In the genomic region with DNA sequence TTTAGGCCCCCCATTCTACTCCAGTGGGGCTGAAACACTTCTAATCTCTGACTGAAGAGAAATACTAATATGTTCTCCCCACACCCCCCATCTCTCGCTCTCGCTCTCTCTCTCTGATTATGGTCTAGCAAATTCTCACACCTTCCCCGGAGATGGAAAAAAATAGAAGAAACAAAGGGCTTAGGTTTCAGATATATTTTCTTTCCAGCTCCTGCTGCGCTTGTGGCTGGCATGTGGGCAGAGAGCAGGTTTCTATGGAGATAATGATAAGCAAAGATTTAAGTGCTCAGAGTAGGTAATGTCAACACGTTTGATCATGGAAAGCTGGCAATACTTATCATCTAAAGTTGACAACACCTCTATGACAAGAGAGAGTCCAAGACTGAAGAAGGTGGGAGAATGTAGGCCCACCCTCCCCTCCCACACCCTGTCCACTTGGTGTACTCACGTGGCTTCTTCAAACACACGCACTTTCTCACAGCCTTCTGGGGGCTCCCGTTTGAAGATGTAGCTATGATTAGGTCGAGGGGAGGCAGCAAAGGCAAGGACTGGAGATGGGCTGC, we compare ENCODE assay signal across 10 cellular contexts. TPM values are rescaled to one million over a fixed set of nuclear protein-coding genes. Genes with fewer than 3 reads are reported as not detected.
DNase-seq lines count a peak whose midpoint lies in the region; ATAC-seq and TF ChIP-seq lines count a peak whose summit lies in the region.
"Had no signal": no experiment of that assay in that cellular context is flagged by ENCODE, and none has a peak within 500 bp of the region (broad histone marks: within the 10 kb centered on the region; RNA-seq: fewer than 3 reads in every experiment).

No MANE protein-coding gene starts in this region.

- in situ Hi-C loops in G401 (cut with HindIII; ENCODE audit: low sequenced_read_pairs), result no loop called here

- H3K79me2 ChIP-seq in parathyroid adenoma, result peaks cover 3% of the 10 kb centered on the region

- no peaks in the 10 kb centered on the region for H3K36me3 ChIP-seq in parathyroid adenoma (ENCODE audit: control insufficient read depth, insufficient read depth, low read length)

- peak overlapping the region; percentile 98 for H3K27ac ChIP-seq in parathyroid adenoma

- H3K27ac Mint-ChIP-seq in T-helper 2 cell treated with Interferon-gamma antibody and Interleukin-4, amounts not matched to agents 5 μg/mL and 100 μg/mL, for 36 hours, result peak overlapping the region; percentile 23
- H3K27ac Mint-ChIP-seq in activated naive CD8-positive, alpha-beta T cell treated with anti-CD3 and anti-CD28 coated beads for 36 hours, result peak overlapping the region; percentile 98

- no peak overlapping the region for H3K9ac ChIP-seq in parathyroid adenoma

- no peaks in the 10 kb centered on the region for H3K27me3 Mint-ChIP-seq in T-helper 2 cell treated with Interferon-gamma antibody and Interleukin-4, amounts not matched to agents 5 μg/mL and 100 μg/mL, for 36 hours (ENCODE audit: low read depth)
- no peaks in the 10 kb centered on the region for H3K27me3 Mint-ChIP-seq in activated naive CD8-positive, alpha-beta T cell treated with anti-CD3 and anti-CD28 coated beads for 36 hours

- peak; percentile 41 for DNase-seq in G401 (ENCODE audit: low spot score)
- peak; percentile 31 for DNase-seq in T-helper 2 cell treated with Interferon-gamma antibody and Interleukin-4, amounts not matched to agents 5 μg/mL and 100 μg/mL, for 36 hours (ENCODE audit: low spot score)
- DNase-seq in activated naive CD8-positive, alpha-beta T cell treated with anti-CD3 and anti-CD28 coated beads for 36 hours, result peak; percentile 71
- no peak for DNase-seq in kidney tubule cell (ENCODE audit: low spot score)
- no peak for DNase-seq in SIG-M5 (lab: John Stamatoyannopoulos, UW)
- DNase-seq: retina had no signal

- no peaks in the 10 kb centered on the region for H3K9me3 Mint-ChIP-seq in T-helper 2 cell treated with Interferon-gamma antibody and Interleukin-4, amounts not matched to agents 5 μg/mL and 100 μg/mL, for 36 hours
- H3K9me3 Mint-ChIP-seq in activated naive CD8-positive, alpha-beta T cell treated with anti-CD3 and anti-CD28 coated beads for 36 hours, result no peaks in the 10 kb centered on the region

- H3K4me1 Mint-ChIP-seq in T-helper 2 cell treated with Interferon-gamma antibody and Interleukin-4, amounts not matched to agents 5 μg/mL and 100 μg/mL, for 36 hours (ENCODE audit: low read depth), result peaks cover 12% of the 10 kb centered on the region
- peaks cover 44% of the 10 kb centered on the region for H3K4me1 Mint-ChIP-seq in activated naive CD8-positive, alpha-beta T cell treated with anti-CD3 and anti-CD28 coated beads for 36 hours

- no peak overlapping the region for H3K4me3 Mint-ChIP-seq in T-helper 2 cell treated with Interferon-gamma antibody and Interleukin-4, amounts not matched to agents 5 μg/mL and 100 μg/mL, for 36 hours
- peak overlapping the region; percentile 35 for H3K4me3 Mint-ChIP-seq in activated naive CD8-positive, alpha-beta T cell treated with anti-CD3 and anti-CD28 coated beads for 36 hours

- H3K27me3 ChIP-seq in parathyroid adenoma (ENCODE audit: control insufficient read depth, insufficient read depth, low read length), result no peaks in the 10 kb centered on the region

- no peak for TF ChIP-seq CTCF in parathyroid adenoma (IDR thresholded peaks at IDR 0.05)

- peaks cover 59% of the 10 kb centered on the region for H3K36me3 Mint-ChIP-seq in T-helper 2 cell treated with Interferon-gamma antibody and Interleukin-4, amounts not matched to agents 5 μg/mL and 100 μg/mL, for 36 hours (ENCODE audit: low read depth)
- H3K36me3 Mint-ChIP-seq in activated naive CD8-positive, alpha-beta T cell treated with anti-CD3 and anti-CD28 coated beads for 36 hours, result peaks cover 41% of the 10 kb centered on the region

- peak overlapping the region; percentile 37 for H3K4me3 ChIP-seq in parathyroid adenoma (ENCODE audit: low read depth, low read length)

- peak overlapping the region; percentile 42 for H2AFZ ChIP-seq in parathyroid adenoma

- peak overlapping the region; percentile 78 for H3K4me2 ChIP-seq in parathyroid adenoma (ENCODE audit: low read length)

- no peaks in the 10 kb centered on the region for H3K9me3 ChIP-seq in parathyroid adenoma (ENCODE audit: control insufficient read depth, low read length)

- peaks cover 36% of the 10 kb centered on the region for H3K4me1 ChIP-seq in parathyroid adenoma

- ATAC-seq in GM21529 (IDR thresholded peaks at IDR 0.05; ENCODE audit: unreplicated experiment) (no peak), GM19328 (IDR thresholded peaks at IDR 0.05; ENCODE audit: unreplicated experiment) (no peak)
- ATAC-seq: left lobe of liver had no signal

RNA-seq across cellular contexts. Expression of a gene that starts 8.0 kb away (rescaled TPM):
- 65.5 and 66.2 TPM in 2 replicates for total RNA-seq in G401 (2014; rRNA removed; shearing (Covaris generic))
- total RNA-seq in activated naive CD8-positive, alpha-beta T cell treated with anti-CD3 and anti-CD28 coated beads for 36 hours, result 10 to 100 TPM; 58.6 to 63.8 TPM

RNA-seq across cellular contexts. Expression of a gene that starts 37.9 kb away (rescaled TPM):
- total RNA-seq in G401 (2014; rRNA removed; shearing (Covaris generic)), result 158 and 200 TPM in 2 replicates
- 10 to 100 TPM; 56.6 to 57.7 TPM for total RNA-seq in activated naive CD8-positive, alpha-beta T cell treated with anti-CD3 and anti-CD28 coated beads for 36 hours

RNA-seq across cellular contexts. Expression of a gene that starts 48.1 kb away (rescaled TPM):
- 13.0 and 16.4 TPM in 2 replicates for total RNA-seq in G401 (2014; rRNA removed; shearing (Covaris generic))
- total RNA-seq in activated naive CD8-positive, alpha-beta T cell treated with anti-CD3 and anti-CD28 coated beads for 36 hours, result 10 to 100 TPM; 16.2 to 16.4 TPM

Comparison
In these comparisons a context has a peak if more than half of its experiments do, and no peak if none do; other contexts are left out.
1. DNase-seq: peak in G401 (single experiment), T-helper 2 cell treated with Interferon-gamma antibody and Interleukin-4, amounts not matched to agents 5 μg/mL and 100 μg/mL, for 36 hours (single experiment) and activated naive CD8-positive, alpha-beta T cell treated with anti-CD3 and anti-CD28 coated beads for 36 hours (single experiment); none in kidney tubule cell (single experiment) and SIG-M5 (single experiment).